Comparison of ENCODE assay signal across 13 cellular contexts in genomic region chr5:176132471-176133288, GRCh38.
DNase-seq lines count a peak whose midpoint lies in the region; ATAC-seq, FAIRE-seq and TF ChIP-seq lines count a peak whose summit lies in the region.
"Had no signal": no experiment of that assay in that cellular context is flagged by ENCODE, and none has a peak within 500 bp of the region (broad histone marks: within the 10 kb centered on the region; RNA-seq: fewer than 3 reads in every experiment).

No MANE protein-coding gene starts in this region.

- ATAC-seq in activated naive CD8-positive, alpha-beta T cell treated with anti-CD3 and anti-CD28 coated beads, Interleukin-2, amount 50 U/mL, for 24 hours: peak; percentile 39
- ATAC-seq in GM19455 (IDR thresholded peaks at IDR 0.05; ENCODE audit: unreplicated experiment): no peak
- ATAC-seq: GM12878 had no signal

- H3K9me3 ChIP-seq in keratinocyte (ENCODE audit: control insufficient read depth, low read depth, low read length) (no peaks in the 10 kb centered on the region), testis (no peaks in the 10 kb centered on the region)
- H3K9me3 ChIP-seq: adrenal gland had no signal

- TF ChIP-seq POLR2A in testis (IDR thresholded peaks at IDR 0.05): no peak

- H3K79me2 ChIP-seq in keratinocyte (ENCODE audit: control insufficient read depth, insufficient read depth, low read length): no peaks in the 10 kb centered on the region

- no peak overlapping the region for H3K9ac ChIP-seq in keratinocyte (ENCODE audit: control insufficient read depth, extremely low read depth, insufficient read depth, low read length)

- no peaks in the 10 kb centered on the region for H3K36me3 Mint-ChIP-seq in activated naive CD4-positive, alpha-beta T cell treated with anti-CD3 and anti-CD28 coated beads for 36 hours (ENCODE audit: low read depth)
- no peaks in the 10 kb centered on the region for H3K36me3 Mint-ChIP-seq in activated naive CD8-positive, alpha-beta T cell treated with anti-CD3 and anti-CD28 coated beads, Interleukin-2, amount 50 U/mL, for 24 hours (ENCODE audit: low read depth)

- H3K27me3 ChIP-seq in keratinocyte (ENCODE audit: control insufficient read depth, extremely low read depth, insufficient read depth, low read length) (peaks cover 6% of the 10 kb centered on the region), testis (no peaks in the 10 kb centered on the region)
- H3K27me3 ChIP-seq: adrenal gland had no signal

- CTCF ChIA-PET in activated naive CD4-positive, alpha-beta T cell treated with anti-CD3 and anti-CD28 coated beads for 36 hours (lab: Charles Lee): interaction anchor here (0.7 kb wide), 1 partner anchor 528 kb away, joined by 3 read pairs; no protein-coding TSS in a partner anchor

- no peaks in the 10 kb centered on the region for H3K9me1 ChIP-seq in keratinocyte (ENCODE audit: control insufficient read depth, extremely low read depth, insufficient read depth, low read length)

- H4K20me1 ChIP-seq in keratinocyte (ENCODE audit: control insufficient read depth, extremely low read depth, insufficient read depth, low read length): no peaks in the 10 kb centered on the region

- H3K9me3 Mint-ChIP-seq in activated naive CD4-positive, alpha-beta T cell treated with anti-CD3 and anti-CD28 coated beads for 36 hours: no peaks in the 10 kb centered on the region
- H3K9me3 Mint-ChIP-seq in activated naive CD8-positive, alpha-beta T cell treated with anti-CD3 and anti-CD28 coated beads, Interleukin-2, amount 50 U/mL, for 24 hours: no peaks in the 10 kb centered on the region
- H3K9me3 Mint-ChIP-seq: dendritic cell treated with granulocyte-macrophage colony-stimulating factor and Interleukin-4, amounts not matched to agents 40 ng/mL and 50 ng/mL, for 4 days had no signal

- H3K4me1 Mint-ChIP-seq in activated naive CD4-positive, alpha-beta T cell treated with anti-CD3 and anti-CD28 coated beads for 36 hours (ENCODE audit: low read depth): peaks cover 19% of the 10 kb centered on the region
- peaks cover 17% of the 10 kb centered on the region for H3K4me1 Mint-ChIP-seq in activated naive CD8-positive, alpha-beta T cell treated with anti-CD3 and anti-CD28 coated beads, Interleukin-2, amount 50 U/mL, for 24 hours

- WGBS in testis, 2 donors: 41 to 45% methylated on average over 29 of the region's 29 CpGs

- no peak for TF ChIP-seq CTCF in keratinocyte (optimal IDR thresholded peaks at IDR 0.05 in 1 of 3, IDR thresholded peaks at IDR 0.05 in 1 of 3, conservative IDR thresholded peaks at IDR 0.05 in 1 of 3; ENCODE audit: extremely low read depth in 1 of 3, insufficient read depth in 2 of 3, low read length in 3 of 3)
- TF ChIP-seq CTCF in testis (IDR thresholded peaks at IDR 0.05): no peak

- no peak overlapping the region for H3K27ac ChIP-seq in keratinocyte (ENCODE audit: control insufficient read depth, insufficient read depth, low read length)
- peak overlapping the region; percentile 7 to 24 for H3K27ac ChIP-seq in testis

- no peak overlapping the region for H3K27ac Mint-ChIP-seq in activated naive CD4-positive, alpha-beta T cell treated with anti-CD3 and anti-CD28 coated beads for 36 hours
- H3K27ac Mint-ChIP-seq in activated naive CD8-positive, alpha-beta T cell treated with anti-CD3 and anti-CD28 coated beads, Interleukin-2, amount 50 U/mL, for 24 hours: no peak overlapping the region
- H3K27ac Mint-ChIP-seq: dendritic cell treated with granulocyte-macrophage colony-stimulating factor and Interleukin-4, amounts not matched to agents 40 ng/mL and 50 ng/mL, for 4 days had no signal

- no peak overlapping the region for H2AFZ ChIP-seq in keratinocyte (ENCODE audit: control insufficient read depth, low read length)

- no peak for FAIRE-seq in keratinocyte (lab: Jason Lieb, UNC)
- FAIRE-seq: GM12878 had no signal

- H3K4me3 ChIP-seq in keratinocyte (ENCODE audit: control insufficient read depth in 2 of 3, extremely low read depth in 1 of 3, insufficient read depth in 2 of 3, low read depth in 1 of 3, low read length in 3 of 3) (no peak overlapping the region), testis (peak overlapping the region in 1 of 2 donors; percentile 31)
- H3K4me3 ChIP-seq: GM12878 had no signal

- H3K4me3 Mint-ChIP-seq in activated naive CD4-positive, alpha-beta T cell treated with anti-CD3 and anti-CD28 coated beads for 36 hours: peak overlapping the region; percentile 69
- peak overlapping the region; percentile 69 for H3K4me3 Mint-ChIP-seq in activated naive CD8-positive, alpha-beta T cell treated with anti-CD3 and anti-CD28 coated beads, Interleukin-2, amount 50 U/mL, for 24 hours
- H3K4me3 Mint-ChIP-seq: dendritic cell treated with granulocyte-macrophage colony-stimulating factor and Interleukin-4, amounts not matched to agents 40 ng/mL and 50 ng/mL, for 4 days had no signal

- H3K36me3 ChIP-seq in keratinocyte (ENCODE audit: control insufficient read depth in 2 of 2, extremely low read depth in 1 of 2, insufficient read depth in 2 of 2, low read length in 2 of 2) (no peaks in the 10 kb centered on the region), testis (ENCODE audit: low read depth, missing control alignments) (no peaks in the 10 kb centered on the region)
- H3K36me3 ChIP-seq: adrenal gland had no signal

- intact Hi-C loops in activated naive CD4-positive, alpha-beta T cell treated with anti-CD3 and anti-CD28 coated beads for 36 hours (cut with micrococcal nuclease): no loop called here
- intact Hi-C loops in testis (cut with DNase I; ENCODE audit: low total_unique reads): no loop called here

- dilution Hi-C loops in keratinocyte (cut with MboI; ENCODE audit: extremely low pct_ligation_motif_present, low sequenced_read_pairs): no loop called here

- peak overlapping the region; percentile 43 for H3K4me2 ChIP-seq in keratinocyte (ENCODE audit: control insufficient read depth, extremely low read depth, insufficient read depth, low read depth, low read length)

- H3K27me3 Mint-ChIP-seq in activated naive CD4-positive, alpha-beta T cell treated with anti-CD3 and anti-CD28 coated beads for 36 hours (ENCODE audit: low read depth): no peaks in the 10 kb centered on the region
- H3K27me3 Mint-ChIP-seq in activated naive CD8-positive, alpha-beta T cell treated with anti-CD3 and anti-CD28 coated beads, Interleukin-2, amount 50 U/mL, for 24 hours: peaks cover 18% of the 10 kb centered on the region

- peaks cover 2% of the 10 kb centered on the region for H3K4me1 ChIP-seq in keratinocyte (ENCODE audit: control insufficient read depth, extremely low read depth, insufficient read depth, low read length)
- peaks cover 21% of the 10 kb centered on the region for H3K4me1 ChIP-seq in testis

- DNase-seq in activated naive CD4-positive, alpha-beta T cell treated with anti-CD3 and anti-CD28 coated beads for 36 hours: no peak
- DNase-seq in activated naive CD4-positive, alpha-beta T cell treated with anti-CD3 and anti-CD28 coated beads, Interleukin-2, amount 50 U/mL, for 16 hours: no peak
- DNase-seq in activated naive CD8-positive, alpha-beta T cell treated with anti-CD3 and anti-CD28 coated beads, Interleukin-2, amount 50 U/mL, for 24 hours: no peak
- DNase-seq in keratinocyte (ENCODE audit: low read depth, low spot score) (no peak), testis (no peak), HPDE6-E6E7 (ENCODE audit: extremely low spot score) (no peak), activated gamma-delta T cell treated with Interleukin-2 at 50 U/mL for 16 hours (no peak)
- DNase-seq: NCI-H1048, NCI-H345 had no signal
